Comparison of ENCODE assay signal across 1 cellular context in the genomic region with DNA sequence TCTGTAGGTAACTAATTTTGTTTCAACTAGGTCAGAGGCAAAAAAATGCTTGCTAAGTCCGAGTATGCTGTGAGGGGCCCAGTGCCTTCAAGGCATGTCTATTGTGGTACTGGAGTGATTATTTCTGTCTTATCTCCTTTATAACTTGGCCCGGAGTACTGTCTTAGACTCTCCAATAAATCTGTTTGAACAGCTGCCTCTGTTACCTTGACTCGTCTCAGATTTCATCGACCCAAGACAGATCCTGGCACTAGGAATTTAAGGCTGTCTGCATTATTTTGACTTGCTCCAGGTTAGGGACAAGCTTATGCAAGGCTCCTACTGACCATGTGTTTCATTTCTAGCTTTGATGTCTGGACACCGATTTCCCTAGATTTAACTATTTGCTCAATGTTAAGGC.
TF ChIP-seq lines count a peak whose summit lies in the region.

No MANE protein-coding gene starts in this region.

TF ChIP-seq in GM23338, 12 proteins besides CTCF, POLR2A, EP300 and RAD21 (continued from another document):
- TF ChIP-seq, protein P1, sequence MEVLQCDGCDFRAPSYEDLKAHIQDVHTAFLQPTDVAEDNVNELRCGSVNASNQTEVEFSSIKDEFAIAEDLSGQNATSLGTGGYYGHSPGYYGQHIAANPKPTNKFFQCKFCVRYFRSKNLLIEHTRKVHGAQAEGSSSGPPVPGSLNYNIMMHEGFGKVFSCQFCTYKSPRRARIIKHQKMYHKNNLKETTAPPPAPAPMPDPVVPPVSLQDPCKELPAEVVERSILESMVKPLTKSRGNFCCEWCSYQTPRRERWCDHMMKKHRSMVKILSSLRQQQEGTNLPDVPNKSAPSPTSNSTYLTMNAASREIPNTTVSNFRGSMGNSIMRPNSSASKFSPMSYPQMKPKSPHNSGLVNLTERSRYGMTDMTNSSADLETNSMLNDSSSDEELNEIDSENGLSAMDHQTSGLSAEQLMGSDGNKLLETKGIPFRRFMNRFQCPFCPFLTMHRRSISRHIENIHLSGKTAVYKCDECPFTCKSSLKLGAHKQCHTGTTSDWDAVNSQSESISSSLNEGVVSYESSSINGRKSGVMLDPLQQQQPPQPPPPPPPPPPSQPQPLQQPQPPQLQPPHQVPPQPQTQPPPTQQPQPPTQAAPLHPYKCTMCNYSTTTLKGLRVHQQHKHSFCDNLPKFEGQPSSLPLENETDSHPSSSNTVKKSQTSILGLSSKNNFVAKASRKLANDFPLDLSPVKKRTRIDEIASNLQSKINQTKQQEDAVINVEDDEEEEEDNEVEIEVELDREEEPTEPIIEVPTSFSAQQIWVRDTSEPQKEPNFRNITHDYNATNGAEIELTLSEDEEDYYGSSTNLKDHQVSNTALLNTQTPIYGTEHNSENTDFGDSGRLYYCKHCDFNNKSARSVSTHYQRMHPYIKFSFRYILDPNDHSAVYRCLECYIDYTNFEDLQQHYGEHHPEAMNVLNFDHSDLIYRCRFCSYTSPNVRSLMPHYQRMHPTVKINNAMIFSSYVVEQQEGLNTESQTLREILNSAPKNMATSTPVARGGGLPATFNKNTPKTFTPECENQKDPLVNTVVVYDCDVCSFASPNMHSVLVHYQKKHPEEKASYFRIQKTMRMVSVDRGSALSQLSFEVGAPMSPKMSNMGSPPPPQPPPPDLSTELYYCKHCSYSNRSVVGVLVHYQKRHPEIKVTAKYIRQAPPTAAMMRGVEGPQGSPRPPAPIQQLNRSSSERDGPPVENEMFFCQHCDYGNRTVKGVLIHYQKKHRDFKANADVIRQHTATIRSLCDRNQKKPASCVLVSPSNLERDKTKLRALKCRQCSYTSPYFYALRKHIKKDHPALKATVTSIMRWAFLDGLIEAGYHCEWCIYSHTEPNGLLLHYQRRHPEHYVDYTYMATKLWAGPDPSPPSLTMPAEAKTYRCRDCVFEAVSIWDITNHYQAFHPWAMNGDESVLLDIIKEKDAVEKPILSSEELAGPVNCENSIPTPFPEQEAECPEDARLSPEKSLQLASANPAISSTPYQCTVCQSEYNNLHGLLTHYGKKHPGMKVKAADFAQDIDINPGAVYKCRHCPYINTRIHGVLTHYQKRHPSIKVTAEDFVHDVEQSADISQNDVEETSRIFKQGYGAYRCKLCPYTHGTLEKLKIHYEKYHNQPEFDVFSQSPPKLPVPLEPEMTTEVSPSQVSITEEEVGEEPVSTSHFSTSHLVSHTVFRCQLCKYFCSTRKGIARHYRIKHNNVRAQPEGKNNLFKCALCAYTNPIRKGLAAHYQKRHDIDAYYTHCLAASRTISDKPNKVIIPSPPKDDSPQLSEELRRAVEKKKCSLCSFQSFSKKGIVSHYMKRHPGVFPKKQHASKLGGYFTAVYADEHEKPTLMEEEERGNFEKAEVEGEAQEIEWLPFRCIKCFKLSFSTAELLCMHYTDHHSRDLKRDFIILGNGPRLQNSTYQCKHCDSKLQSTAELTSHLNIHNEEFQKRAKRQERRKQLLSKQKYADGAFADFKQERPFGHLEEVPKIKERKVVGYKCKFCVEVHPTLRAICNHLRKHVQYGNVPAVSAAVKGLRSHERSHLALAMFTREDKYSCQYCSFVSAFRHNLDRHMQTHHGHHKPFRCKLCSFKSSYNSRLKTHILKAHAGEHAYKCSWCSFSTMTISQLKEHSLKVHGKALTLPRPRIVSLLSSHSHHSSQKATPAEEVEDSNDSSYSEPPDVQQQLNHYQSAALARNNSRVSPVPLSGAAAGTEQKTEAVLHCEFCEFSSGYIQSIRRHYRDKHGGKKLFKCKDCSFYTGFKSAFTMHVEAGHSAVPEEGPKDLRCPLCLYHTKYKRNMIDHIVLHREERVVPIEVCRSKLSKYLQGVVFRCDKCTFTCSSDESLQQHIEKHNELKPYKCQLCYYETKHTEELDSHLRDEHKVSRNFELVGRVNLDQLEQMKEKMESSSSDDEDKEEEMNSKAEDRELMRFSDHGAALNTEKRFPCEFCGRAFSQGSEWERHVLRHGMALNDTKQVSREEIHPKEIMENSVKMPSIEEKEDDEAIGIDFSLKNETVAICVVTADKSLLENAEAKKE (CRISPR knock-in tag; IDR thresholded peaks at IDR 0.05) = no peak
- no peak for TF ChIP-seq STAT1 (IDR thresholded peaks at IDR 0.05; ENCODE audit: unreplicated experiment)
- TF ChIP-seq, protein P2, sequence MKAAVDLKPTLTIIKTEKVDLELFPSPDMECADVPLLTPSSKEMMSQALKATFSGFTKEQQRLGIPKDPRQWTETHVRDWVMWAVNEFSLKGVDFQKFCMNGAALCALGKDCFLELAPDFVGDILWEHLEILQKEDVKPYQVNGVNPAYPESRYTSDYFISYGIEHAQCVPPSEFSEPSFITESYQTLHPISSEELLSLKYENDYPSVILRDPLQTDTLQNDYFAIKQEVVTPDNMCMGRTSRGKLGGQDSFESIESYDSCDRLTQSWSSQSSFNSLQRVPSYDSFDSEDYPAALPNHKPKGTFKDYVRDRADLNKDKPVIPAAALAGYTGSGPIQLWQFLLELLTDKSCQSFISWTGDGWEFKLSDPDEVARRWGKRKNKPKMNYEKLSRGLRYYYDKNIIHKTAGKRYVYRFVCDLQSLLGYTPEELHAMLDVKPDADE (IDR thresholded peaks at IDR 0.05) = no peak
- TF ChIP-seq ZNF331 (CRISPR knock-in tag; IDR thresholded peaks at IDR 0.05; ENCODE audit: low read depth) = no peak
- no peak for TF ChIP-seq ZNF114 (CRISPR knock-in tag; IDR thresholded peaks at IDR 0.05)
